23 cellular contexts compared by ENCODE assay signal in the genomic region with DNA sequence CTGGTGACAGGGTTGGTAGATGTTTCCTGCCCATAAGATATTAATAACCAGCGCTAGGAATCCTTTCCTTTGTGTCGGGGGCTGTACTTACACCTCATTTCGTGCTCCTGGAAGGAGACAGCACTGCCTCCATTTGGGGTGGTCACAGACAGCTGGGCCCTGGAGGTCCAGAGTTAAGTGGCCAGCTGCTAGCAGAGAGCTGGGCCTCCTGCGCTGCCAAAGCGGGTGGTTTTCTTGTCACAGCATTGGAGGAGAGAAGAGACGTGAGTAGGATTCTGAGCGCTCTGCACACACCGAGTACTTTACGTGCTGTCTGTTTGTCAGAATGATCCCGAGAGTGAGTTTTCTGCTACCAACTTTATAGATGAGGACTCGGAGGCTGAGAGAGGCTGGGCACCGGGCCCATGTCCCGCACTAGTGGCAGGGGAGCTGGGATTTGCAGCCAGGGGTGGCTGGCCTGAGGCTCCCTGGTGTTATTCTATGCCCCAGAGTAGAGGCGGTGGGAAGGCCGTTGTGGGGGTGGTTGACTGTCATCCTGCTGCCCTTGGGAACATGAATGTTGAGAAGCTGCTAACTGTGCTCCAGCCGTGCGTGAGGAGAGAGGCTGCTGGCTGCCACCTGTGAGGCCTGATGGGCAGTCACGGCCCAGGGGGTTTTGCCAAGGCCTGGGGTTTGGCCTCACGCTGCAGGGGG. TPM values are rescaled to one million over a fixed set of nuclear protein-coding genes. Genes with fewer than 3 reads are reported as not detected.
A peak's percentile ranks its signal among the peaks of the same experiment; 100 is the strongest.
DNase-seq lines count a peak whose midpoint lies in the region; ATAC-seq and TF ChIP-seq lines count a peak whose summit lies in the region.
"Had no signal": no experiment of that assay in that cellular context is flagged by ENCODE, and none has a peak within 500 bp of the region (broad histone marks: within the 10 kb centered on the region; RNA-seq: fewer than 3 reads in every experiment).

No MANE protein-coding gene starts in this region.

- H3K4me1 Mint-ChIP-seq in activated CD4-positive, alpha-beta T cell treated with anti-CD3 and anti-CD28 coated beads, Interleukin-2, amount 10 ng/mL, durations not matched to agents 7 days and 5 days: no peaks in the 10 kb centered on the region
- H3K4me1 Mint-ChIP-seq in glutamatergic neuron (ENCODE audit: low read depth, unreplicated experiment): peaks cover 56% of the 10 kb centered on the region
- H3K4me1 Mint-ChIP-seq: CD14-positive monocyte had no signal

- dilution Hi-C loops in IMR-90 (cut with HindIII; ENCODE audit: low sequenced_read_pairs, unreplicated experiment): no loop called here

- H2AFZ ChIP-seq in IMR-90 (replicated peaks; ENCODE audit: low read length, poor library complexity) (peak overlapping the region; percentile 25), neuronal stem cell (ENCODE audit: low read length) (no peak overlapping the region)

- WGBS in IMR-90 (ENCODE audit: extremely low coverage in 2 of 2, insufficient read length in 1 of 2), 2 experiments: 48% methylated on average over 12 of the region's 19 CpGs; no CpG with 5 or more reads in 1 of the 2 experiments
- WGBS in neuronal stem cell (ENCODE audit: extremely low coverage in 2 of 2, insufficient read length in 2 of 2, insufficient replicate concordance in 1 of 2), 2 donors: no CpG with 5 or more reads among the region's 19 CpGs

- H3K23ac ChIP-seq in IMR-90 (ENCODE audit: low read depth, low read length) (no peak overlapping the region), neuronal stem cell (ENCODE audit: low read depth, low read length, poor library complexity) (no peak overlapping the region)

- no peaks in the 10 kb centered on the region for H3K9me3 Mint-ChIP-seq in activated CD4-positive, alpha-beta T cell treated with anti-CD3 and anti-CD28 coated beads, Interleukin-2, amount 10 ng/mL, durations not matched to agents 7 days and 5 days
- H3K9me3 Mint-ChIP-seq in glutamatergic neuron (ENCODE audit: unreplicated experiment): peaks cover 17% of the 10 kb centered on the region
- H3K9me3 Mint-ChIP-seq: T-cell had no signal

- H3K4me2 ChIP-seq in IMR-90 (ENCODE audit: low read depth, low read length) (no peak overlapping the region), neuronal stem cell (ENCODE audit: insufficient read depth, low read length, poor library complexity, severe bottlenecking) (no peak overlapping the region)

- DNase-seq in activated CD4-positive, alpha-beta T cell treated with anti-CD3 and anti-CD28 coated beads, Interleukin-2, amount 10 ng/mL, durations not matched to agents 7 days and 5 days: no peak
- DNase-seq in activated CD4-positive, alpha-beta T cell treated with anti-CD3 and anti-CD28 coated beads for 48 hours: no peak
- DNase-seq in IMR-90: no peak
- DNase-seq in glutamatergic neuron: peak; percentile 30
- DNase-seq in neuronal stem cell (ENCODE audit: low spot score): no peak
- DNase-seq in NCI-H1105 (lab: John Stamatoyannopoulos, UW): no peak
- DNase-seq in NCI-H774 (lab: John Stamatoyannopoulos, UW): no peak
- DNase-seq: 8988T, EL, GF-D8, HCEC 1CT, KG1, NCI-H1092, NCI-H1436 treated with DMSO at 0.1 percent for 48 hours, NCI-H1930, NCI-H2171, NCI-H345, NCI-H69, SJCRH30, T-cell had no signal

- H3K4me1 ChIP-seq in IMR-90 (ENCODE audit: control insufficient read depth, insufficient read depth, low read length) (peaks cover 2% of the 10 kb centered on the region; the same call in 1 of the 2 replicates), neuronal stem cell (ENCODE audit: control insufficient read depth in 2 of 2, insufficient read depth in 1 of 2, low read depth in 1 of 2, low read length in 2 of 2) (peaks cover 0 to 6% of the 10 kb centered on the region in 2 donors)

- H3K9me3 ChIP-seq in IMR-90 (ENCODE audit: control insufficient read depth, insufficient read depth, low read length) (no peaks in the 10 kb centered on the region), neuronal stem cell (replicated peaks in 1 of 2; ENCODE audit: control insufficient read depth in 2 of 2, insufficient read depth in 1 of 2, low read depth in 1 of 2, low read length in 2 of 2) (no peaks in the 10 kb centered on the region)
- H3K9me3 ChIP-seq: SJCRH30 had no signal

- H3K36me3 Mint-ChIP-seq in activated CD4-positive, alpha-beta T cell treated with anti-CD3 and anti-CD28 coated beads, Interleukin-2, amount 10 ng/mL, durations not matched to agents 7 days and 5 days (ENCODE audit: low read depth): no peaks in the 10 kb centered on the region
- no peaks in the 10 kb centered on the region for H3K36me3 Mint-ChIP-seq in glutamatergic neuron (ENCODE audit: unreplicated experiment)
- H3K36me3 Mint-ChIP-seq: CD14-positive monocyte, T-cell had no signal

- H3K27ac ChIP-seq in IMR-90 (ENCODE audit: insufficient read depth, low read length) (no peak overlapping the region), neuronal stem cell (replicated peaks; ENCODE audit: low read length) (no peak overlapping the region)
- H3K27ac ChIP-seq: SJCRH30 had no signal

- H3K27me3 ChIP-seq in IMR-90 (ENCODE audit: control insufficient read depth, insufficient read depth, low read length) (peaks cover 25% of the 10 kb centered on the region), neuronal stem cell (ENCODE audit: control insufficient read depth in 3 of 3, insufficient read depth in 3 of 3, low read depth in 1 of 3, low read length in 3 of 3) (no peaks in the 10 kb centered on the region)
- H3K27me3 ChIP-seq: SJCRH30 had no signal

- CTCF ChIA-PET in activated CD4-positive, alpha-beta T cell treated with anti-CD3 and anti-CD28 coated beads, Interleukin-2, amount 10 ng/mL, durations not matched to agents 7 days and 5 days (lab: Charles Lee): interaction anchor here (1.3 kb wide), 1 partner anchor 9 kb away, joined by 4 read pairs; no protein-coding TSS in a partner anchor
- CTCF ChIA-PET in IMR-90 (lab: Yijun Ruan, JAX): interaction anchor here (1.2 kb wide), 1 partner anchor 9 kb away, joined by 3 read pairs; no protein-coding TSS in a partner anchor

- no peak overlapping the region for H3K9ac ChIP-seq in IMR-90 (ENCODE audit: low read depth, low read length)
- H3K9ac ChIP-seq in neuronal stem cell (ENCODE audit: low read depth, low read length, poor library complexity): peak overlapping the region; percentile 30

- no peak overlapping the region for H2BK5ac ChIP-seq in IMR-90 (ENCODE audit: low read depth, low read length, poor library complexity, severe bottlenecking)
- H2BK5ac ChIP-seq in neuronal stem cell (ENCODE audit: low read length): peak overlapping the region; percentile 33

- no peak overlapping the region for H3K56ac ChIP-seq in IMR-90 (ENCODE audit: extremely low read depth, insufficient read depth, low read length)

- H2BK20ac ChIP-seq in IMR-90 (ENCODE audit: low read depth, low read length): no peak overlapping the region

- TF ChIP-seq RAD21 in IMR-90 (IDR thresholded peaks at IDR 0.05; ENCODE audit: low read length): no peak

- POLR2A ChIA-PET in activated CD4-positive, alpha-beta T cell treated with anti-CD3 and anti-CD28 coated beads, Interleukin-2, amount 10 ng/mL, durations not matched to agents 7 days and 5 days (lab: Charles Lee): no interaction called here
- POLR2A ChIA-PET in IMR-90 (lab: Charles Lee; ENCODE audit: unreplicated experiment): no interaction called here

- TF ChIP-seq POLR2A in IMR-90 (IDR thresholded peaks at IDR 0.05; ENCODE audit: low read depth, low read length): no peak

- no peak for ATAC-seq in IMR-90 (ENCODE audit: low read depth)
- ATAC-seq in HG03520 (IDR thresholded peaks at IDR 0.05; ENCODE audit: unreplicated experiment): no peak
- ATAC-seq: Panc1, T-cell had no signal

- H3K4ac ChIP-seq in IMR-90 (ENCODE audit: low read depth, low read length) (no peak overlapping the region), neuronal stem cell (ENCODE audit: low read length) (no peak overlapping the region)

- no peak overlapping the region for H3K14ac ChIP-seq in IMR-90 (replicated peaks; ENCODE audit: low read depth, low read length)
- H3K14ac ChIP-seq in neuronal stem cell (ENCODE audit: low read length): no peak overlapping the region

- H3K27ac Mint-ChIP-seq in activated CD4-positive, alpha-beta T cell treated with anti-CD3 and anti-CD28 coated beads, Interleukin-2, amount 10 ng/mL, durations not matched to agents 7 days and 5 days: peak overlapping the region; percentile 46
- H3K27ac Mint-ChIP-seq in glutamatergic neuron (ENCODE audit: unreplicated experiment): peak overlapping the region; percentile 89
- H3K27ac Mint-ChIP-seq: T-cell had no signal

- H3K18ac ChIP-seq in IMR-90 (ENCODE audit: low read depth, low read length): no peak overlapping the region
- H3K18ac ChIP-seq in neuronal stem cell (ENCODE audit: low read length): peak overlapping the region; percentile 87

- no peak overlapping the region for H3K4me3 ChIP-seq in IMR-90 (ENCODE audit: insufficient read depth, low read depth, low read length)
- H3K4me3 ChIP-seq in neuronal stem cell (ENCODE audit: low read length in 2 of 2): no peak overlapping the region
- H3K4me3 ChIP-seq: SJCRH30 had no signal

- H2BK12ac ChIP-seq in neuronal stem cell (ENCODE audit: low read length): no peak overlapping the region

- H2AK5ac ChIP-seq in IMR-90 (ENCODE audit: low read depth, low read length) (no peak overlapping the region), neuronal stem cell (ENCODE audit: low read depth, low read length) (no peak overlapping the region)

- no peak overlapping the region for H2BK15ac ChIP-seq in IMR-90 (ENCODE audit: low read depth, low read length)
- no peak overlapping the region for H2BK15ac ChIP-seq in neuronal stem cell (ENCODE audit: low read length)

- no peak overlapping the region for H4K5ac ChIP-seq in IMR-90 (ENCODE audit: low read depth, low read length)

- H4K8ac ChIP-seq in IMR-90 (ENCODE audit: low read depth in 2 of 2, low read length in 2 of 2) (no peak overlapping the region), neuronal stem cell (ENCODE audit: low read depth, low read length) (no peak overlapping the region)

- no peaks in the 10 kb centered on the region for H3K9me1 ChIP-seq in IMR-90 (ENCODE audit: insufficient read depth, low read length)

- no peaks in the 10 kb centered on the region for H3K36me3 ChIP-seq in IMR-90 (ENCODE audit: control insufficient read depth, insufficient read depth, low read length)
- H3K36me3 ChIP-seq in neuronal stem cell (replicated peaks in 1 of 2; ENCODE audit: control insufficient read depth in 2 of 2, insufficient read depth in 2 of 2, low read length in 2 of 2): no peaks in the 10 kb centered on the region
- H3K36me3 ChIP-seq: SJCRH30 had no signal

- TF ChIP-seq CTCF in IMR-90 (conservative IDR thresholded peaks at IDR 0.05; ENCODE audit: low read depth, low read length) (no peak), glutamatergic neuron (IDR thresholded peaks at IDR 0.05; ENCODE audit: partially characterized antibody, unreplicated experiment) (no peak)

- H2BK120ac ChIP-seq in IMR-90 (ENCODE audit: low read depth, low read length) (no peak overlapping the region), neuronal stem cell (ENCODE audit: low read depth, low read length) (no peak overlapping the region)

- H3K4me3 Mint-ChIP-seq in activated CD4-positive, alpha-beta T cell treated with anti-CD3 and anti-CD28 coated beads, Interleukin-2, amount 10 ng/mL, durations not matched to agents 7 days and 5 days: no peak overlapping the region
- H3K4me3 Mint-ChIP-seq in glutamatergic neuron (ENCODE audit: unreplicated experiment): peak overlapping the region; percentile 49
- H3K4me3 Mint-ChIP-seq: CD14-positive monocyte, T-cell had no signal

- no TSS peak for BruUV-seq in IMR-90 (replicated peaks; lab: Mats Ljungman, UMichigan)

- in situ Hi-C loops in IMR-90 (cut with MboI; ENCODE audit: low sequenced_read_pairs): no loop called here

- H4K91ac ChIP-seq in IMR-90 (ENCODE audit: insufficient read depth, low read depth, low read length) (no peak overlapping the region), neuronal stem cell (ENCODE audit: low read depth, low read length, poor library complexity) (no peak overlapping the region)

- peaks cover 2% of the 10 kb centered on the region for H3K27me3 Mint-ChIP-seq in activated CD4-positive, alpha-beta T cell treated with anti-CD3 and anti-CD28 coated beads, Interleukin-2, amount 10 ng/mL, durations not matched to agents 7 days and 5 days
- peaks cover 15% of the 10 kb centered on the region for H3K27me3 Mint-ChIP-seq in glutamatergic neuron (ENCODE audit: unreplicated experiment)

- H2AK9ac ChIP-seq in IMR-90 (replicated peaks; ENCODE audit: low read depth, low read length, poor library complexity): no peak overlapping the region

- no peaks in the 10 kb centered on the region for H3K79me1 ChIP-seq in IMR-90 (ENCODE audit: low read depth in 1 of 2, low read length in 2 of 2)
- H3K79me1 ChIP-seq in neuronal stem cell (ENCODE audit: low read depth, low read length): no peaks in the 10 kb centered on the region

- no peaks in the 10 kb centered on the region for H4K20me1 ChIP-seq in IMR-90 (ENCODE audit: insufficient read depth, low read length)

- intact Hi-C loops in IMR-90 (cut with micrococcal nuclease): no loop called here

RNA-seq across cellular contexts. Expression of a gene that starts 36.2 kb away (rescaled TPM):
- 100 to 1,000 TPM; 111 to 133 TPM for total RNA-seq in activated CD4-positive, alpha-beta T cell treated with anti-CD3 and anti-CD28 coated beads, Interleukin-2, amount 10 ng/mL, durations not matched to agents 7 days and 5 days
- total RNA-seq in IMR-90 (2012; rRNA removed) (0.90 and 1.4 TPM in 2 replicates), glutamatergic neuron (ENCODE audit: unreplicated experiment) (82.6 TPM)
- 0.72 and 0.75 TPM in 2 replicates for polyA plus RNA-seq in IMR-90 (2012; rRNA removed)
- polyA plus RNA-seq in IMR-90 (2012; cell fraction: cytosol; rRNA removed): 0.52 and 0.82 TPM in 2 replicates
- polyA plus RNA-seq in IMR-90 (2012; cell fraction: nucleus; rRNA removed; ENCODE audit: low replicate concordance): 1.2 and 2.2 TPM in 2 replicates
- 1.5 TPM for polyA plus RNA-seq in neuronal stem cell (2013, experiment 1 of 2)
- 1.4 TPM for polyA plus RNA-seq in neuronal stem cell (2013, experiment 2 of 2)

Comparison
In these comparisons a context has a peak if more than half of its experiments do, and no peak if none do; other contexts are left out.
1. RNA of a gene that starts 36.2 kb away (total RNA-seq): 111 to 133 TPM in activated CD4-positive, alpha-beta T cell treated with anti-CD3 and anti-CD28 coated beads, Interleukin-2, amount 10 ng/mL, durations not matched to agents 7 days and 5 days and 82.6 TPM in glutamatergic neuron (single experiment); 0.90 to 1.4 TPM in IMR-90; every median in the first group is over 10 times any median in the second.